9 cellular contexts compared by ENCODE assay signal in genomic region chr10:128046934-128047251, GRCh38.
DNase-seq lines count a peak whose midpoint lies in the region; ATAC-seq and TF ChIP-seq lines count a peak whose summit lies in the region.
"Had no signal": no experiment of that assay in that cellular context is flagged by ENCODE, and none has a peak within 500 bp of the region (broad histone marks: within the 10 kb centered on the region; RNA-seq: fewer than 3 reads in every experiment).

No MANE protein-coding gene starts in this region.

- TF ChIP-seq CTCF in coronary artery (IDR thresholded peaks at IDR 0.05), result no peak

- H3K27ac ChIP-seq in coronary artery, result peak overlapping the region in 1 of 2 donors; percentile 78

- H3K36me3 Mint-ChIP-seq in T-helper 1 cell treated with Interleukin-12 subunit alpha and Interleukin-12 subunit beta and Interleukin-4 antibody, amounts not matched to agents 30 μg/mL and 1 μg/mL, for 36 hours (ENCODE audit: low read depth), result peaks cover 25% of the 10 kb centered on the region
- peaks cover 50% of the 10 kb centered on the region for H3K36me3 Mint-ChIP-seq in dendritic cell treated with granulocyte-macrophage colony-stimulating factor and Interleukin-4, amounts not matched to agents 40 ng/mL and 50 ng/mL, for 4 days (ENCODE audit: low read depth)
- peaks cover 19% of the 10 kb centered on the region for H3K36me3 Mint-ChIP-seq in stimulated activated memory B cell treated with anti-CD40 and anti-IgM and Interleukin-4, amounts not matched to agents 10 μg/mL and 1 μg/mL and 100 μg/mL, for 72 hours

- H3K4me3 Mint-ChIP-seq in T-helper 1 cell treated with Interleukin-12 subunit alpha and Interleukin-12 subunit beta and Interleukin-4 antibody, amounts not matched to agents 30 μg/mL and 1 μg/mL, for 36 hours, result peak overlapping the region; percentile 87
- peak overlapping the region; percentile 90 for H3K4me3 Mint-ChIP-seq in dendritic cell treated with granulocyte-macrophage colony-stimulating factor and Interleukin-4, amounts not matched to agents 40 ng/mL and 50 ng/mL, for 4 days
- H3K4me3 Mint-ChIP-seq in stimulated activated memory B cell treated with anti-CD40 and anti-IgM and Interleukin-4, amounts not matched to agents 10 μg/mL and 1 μg/mL and 100 μg/mL, for 72 hours, result peak overlapping the region; percentile 87

- H3K9me3 Mint-ChIP-seq in T-helper 1 cell treated with Interleukin-12 subunit alpha and Interleukin-12 subunit beta and Interleukin-4 antibody, amounts not matched to agents 30 μg/mL and 1 μg/mL, for 36 hours, result no peaks in the 10 kb centered on the region
- no peaks in the 10 kb centered on the region for H3K9me3 Mint-ChIP-seq in dendritic cell treated with granulocyte-macrophage colony-stimulating factor and Interleukin-4, amounts not matched to agents 40 ng/mL and 50 ng/mL, for 4 days
- peaks cover 3% of the 10 kb centered on the region for H3K9me3 Mint-ChIP-seq in stimulated activated memory B cell treated with anti-CD40 and anti-IgM and Interleukin-4, amounts not matched to agents 10 μg/mL and 1 μg/mL and 100 μg/mL, for 72 hours

- no peaks in the 10 kb centered on the region for H3K27me3 Mint-ChIP-seq in T-helper 1 cell treated with Interleukin-12 subunit alpha and Interleukin-12 subunit beta and Interleukin-4 antibody, amounts not matched to agents 30 μg/mL and 1 μg/mL, for 36 hours (ENCODE audit: low read depth)
- no peaks in the 10 kb centered on the region for H3K27me3 Mint-ChIP-seq in dendritic cell treated with granulocyte-macrophage colony-stimulating factor and Interleukin-4, amounts not matched to agents 40 ng/mL and 50 ng/mL, for 4 days
- no peaks in the 10 kb centered on the region for H3K27me3 Mint-ChIP-seq in stimulated activated memory B cell treated with anti-CD40 and anti-IgM and Interleukin-4, amounts not matched to agents 10 μg/mL and 1 μg/mL and 100 μg/mL, for 72 hours

- peak overlapping the region; percentile 95 for H3K27ac Mint-ChIP-seq in T-helper 1 cell treated with Interleukin-12 subunit alpha and Interleukin-12 subunit beta and Interleukin-4 antibody, amounts not matched to agents 30 μg/mL and 1 μg/mL, for 36 hours
- H3K27ac Mint-ChIP-seq in dendritic cell treated with granulocyte-macrophage colony-stimulating factor and Interleukin-4, amounts not matched to agents 40 ng/mL and 50 ng/mL, for 4 days, result peak overlapping the region; percentile 86
- H3K27ac Mint-ChIP-seq in stimulated activated memory B cell treated with anti-CD40 and anti-IgM and Interleukin-4, amounts not matched to agents 10 μg/mL and 1 μg/mL and 100 μg/mL, for 72 hours, result peak overlapping the region; percentile 85

- intact Hi-C loops in dendritic cell treated with granulocyte-macrophage colony-stimulating factor and Interleukin-4, amounts not matched to agents 40 ng/mL and 50 ng/mL, for 4 days (cut with micrococcal nuclease), result loop anchor here (1.0 kb wide), 1 partner anchor 17 kb away; no protein-coding TSS in a partner anchor

- no peak overlapping the region for H3K4me3 ChIP-seq in coronary artery

- H3K4me1 Mint-ChIP-seq in T-helper 1 cell treated with Interleukin-12 subunit alpha and Interleukin-12 subunit beta and Interleukin-4 antibody, amounts not matched to agents 30 μg/mL and 1 μg/mL, for 36 hours (ENCODE audit: low read depth), result peaks cover 37% of the 10 kb centered on the region
- H3K4me1 Mint-ChIP-seq in dendritic cell treated with granulocyte-macrophage colony-stimulating factor and Interleukin-4, amounts not matched to agents 40 ng/mL and 50 ng/mL, for 4 days (ENCODE audit: low read depth), result peaks cover 70% of the 10 kb centered on the region
- peaks cover 62% of the 10 kb centered on the region for H3K4me1 Mint-ChIP-seq in stimulated activated memory B cell treated with anti-CD40 and anti-IgM and Interleukin-4, amounts not matched to agents 10 μg/mL and 1 μg/mL and 100 μg/mL, for 72 hours

- DNase-seq in T-helper 1 cell (no peak), coronary artery (ENCODE audit: low spot score) (no peak)
- DNase-seq: NCI-H446 had no signal

- ATAC-seq in HG03460 (IDR thresholded peaks at IDR 0.05; ENCODE audit: unreplicated experiment) (peak; percentile 1), GM21786 (IDR thresholded peaks at IDR 0.05; ENCODE audit: unreplicated experiment) (no peak), HG03280 (IDR thresholded peaks at IDR 0.05; ENCODE audit: unreplicated experiment) (no peak)
- ATAC-seq in stimulated activated memory B cell treated with anti-CD40 and anti-IgM and Interleukin-4, amounts not matched to agents 10 μg/mL and 1 μg/mL and 100 μg/mL, for 72 hours, result no peak
